1 cellular context compared by ENCODE assay signal in genomic region chr16:79358188-79358587, GRCh38.
TF ChIP-seq lines count a peak whose summit lies in the region.

No MANE protein-coding gene starts in this region.

TF ChIP-seq in liver, 16 proteins besides CTCF, POLR2A, EP300 and RAD21 (continued from another document):
- TF ChIP-seq REST (IDR thresholded peaks at IDR 0.05) (no peak), HNF4A (conservative IDR thresholded peaks at IDR 0.05) (no peak), EGR1 (IDR thresholded peaks at IDR 0.05; ENCODE audit: low read depth in 2 of 2) (no peak), GABPA (IDR thresholded peaks at IDR 0.05 in 1 of 2, conservative IDR thresholded peaks at IDR 0.05 in 1 of 2) (no peak), FOXA1 (IDR thresholded peaks at IDR 0.05) (no peak), MAX (IDR thresholded peaks at IDR 0.05) (no peak), ZBTB33 (IDR thresholded peaks at IDR 0.05) (no peak), RXRA (IDR thresholded peaks at IDR 0.05) (peak; percentile 50 to 64), HNF4G (IDR thresholded peaks at IDR 0.05) (no peak), NR2F2 (IDR thresholded peaks at IDR 0.05) (peak; percentile 87), JUND (IDR thresholded peaks at IDR 0.05) (no peak)
